In the genomic region with DNA sequence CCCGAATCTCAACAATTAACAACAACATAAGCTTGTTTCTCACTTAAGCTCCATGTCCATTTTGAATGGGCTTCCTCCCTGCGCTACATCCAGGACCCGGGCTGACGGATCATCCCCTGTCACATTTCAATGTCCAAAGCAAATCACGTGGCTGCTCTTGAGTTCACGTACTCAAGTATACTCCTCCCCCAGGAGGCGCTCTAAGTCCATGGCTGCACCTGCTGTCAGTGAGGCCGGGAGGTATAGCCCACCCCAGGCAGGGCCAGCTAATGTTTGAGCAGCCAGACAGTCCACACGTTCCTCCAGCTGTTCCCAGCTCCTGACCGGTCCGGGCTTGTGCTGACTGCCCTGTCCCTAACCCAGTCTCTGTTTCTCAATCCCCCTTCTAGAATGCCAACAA, we compare ENCODE assay signal across 8 cellular contexts.
A peak's percentile ranks its signal among the peaks of the same experiment; 100 is the strongest.
DNase-seq lines count a peak whose midpoint lies in the region; ATAC-seq and TF ChIP-seq lines count a peak whose summit lies in the region.
"Had no signal": no experiment of that assay in that cellular context is flagged by ENCODE, and none has a peak within 500 bp of the region (broad histone marks: within the 10 kb centered on the region; RNA-seq: fewer than 3 reads in every experiment).

No MANE protein-coding gene starts in this region.

- H3K36me3 ChIP-seq in MG63 (no peaks in the 10 kb centered on the region), vagina (no peaks in the 10 kb centered on the region)

- H3K4me3 ChIP-seq in MG63 (no peak overlapping the region), vagina (no peak overlapping the region)
- H3K4me3 ChIP-seq: SK-N-MC had no signal

- TF ChIP-seq CTCF in omental fat pad (IDR thresholded peaks at IDR 0.05) (no peak), vagina (IDR thresholded peaks at IDR 0.05) (no peak)

- ATAC-seq in GM18519 (IDR thresholded peaks at IDR 0.05; ENCODE audit: low FRiP score, unreplicated experiment) (peak; percentile 61), omental fat pad (ENCODE audit: low FRiP score) (no peak), GM19467 (IDR thresholded peaks at IDR 0.05; ENCODE audit: unreplicated experiment) (no peak)

- DNase-seq in MG63 (peak; percentile 72), iPS-NIHi7 (ENCODE audit: extremely low spot score) (peak; percentile 92), omental fat pad (ENCODE audit: low spot score) (no peak), vagina (ENCODE audit: extremely low spot score in 2 of 2) (no peak)
- peak; percentile 70 for DNase-seq in activated CD4-positive, alpha-beta T cell treated with anti-CD3 and anti-CD28 coated beads for 48 hours

- H3K4me1 ChIP-seq in vagina = no peaks in the 10 kb centered on the region

- intact Hi-C loops in vagina (cut with DNase I) = no loop called here

- H3K9me3 ChIP-seq in MG63 (no peaks in the 10 kb centered on the region; the same call in 1 of the 2 replicates), vagina (no peaks in the 10 kb centered on the region)

- no peak overlapping the region for H3K27ac ChIP-seq in vagina
- H3K27ac ChIP-seq: SK-N-MC had no signal

- TF ChIP-seq POLR2A in vagina (IDR thresholded peaks at IDR 0.05) = no peak

- H3K27me3 ChIP-seq in MG63 = no peaks in the 10 kb centered on the region
- H3K27me3 ChIP-seq in vagina = no peaks in the 10 kb centered on the region

Comparison
In these comparisons a context has a peak if more than half of its experiments do, and no peak if none do; other contexts are left out.
1. DNase-seq: peak in MG63 (single experiment), activated CD4-positive, alpha-beta T cell treated with anti-CD3 and anti-CD28 coated beads for 48 hours (single experiment) and iPS-NIHi7 (single experiment); none in omental fat pad (single experiment) and vagina (0 of 2).